Comparison of ENCODE assay signal across 1 cellular context in the genomic region with DNA sequence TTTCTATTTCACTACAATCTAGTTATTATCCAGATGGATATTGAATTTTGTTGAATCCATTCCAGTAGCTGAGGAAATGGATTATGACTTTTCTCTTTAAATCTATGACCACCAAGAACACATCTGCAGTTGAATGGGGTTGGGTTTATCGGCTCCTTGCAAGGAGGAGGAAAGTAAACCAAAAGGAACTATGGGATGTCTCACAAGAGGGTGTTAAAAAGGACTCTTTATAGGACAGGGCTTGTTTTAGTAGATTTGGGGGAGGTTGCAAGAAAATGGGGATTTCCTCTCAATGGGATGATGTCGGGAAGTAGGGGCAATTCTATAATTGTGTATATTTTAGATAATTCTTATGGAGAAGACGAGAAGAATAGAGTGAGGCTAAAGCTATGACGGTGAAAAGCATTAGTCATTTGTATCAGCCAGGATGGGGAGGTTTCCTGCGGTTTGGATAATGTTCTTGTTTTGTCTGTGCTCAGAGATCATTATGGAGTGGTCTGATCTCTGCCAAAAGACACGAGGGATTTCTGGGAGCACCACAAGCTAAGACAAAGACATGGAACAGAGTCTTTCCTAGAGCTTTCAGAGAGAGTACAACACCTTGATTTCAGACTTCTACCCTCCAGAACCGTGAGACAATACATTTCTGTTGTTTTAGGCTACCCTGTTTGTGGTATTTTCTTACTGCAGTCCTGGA.
TF ChIP-seq lines count a peak whose summit lies in the region.

No MANE protein-coding gene starts in this region.

TF ChIP-seq in K562, 482 proteins besides CTCF, POLR2A, EP300 and RAD21 (continued from another document and continues in another):
- TF ChIP-seq ZBTB2 (IDR thresholded peaks at IDR 0.05): no peak; the same call in 1 of the 2 replicates
- no peak for TF ChIP-seq RBM34 (IDR thresholded peaks at IDR 0.05; ENCODE audit: borderline replicate concordance, insufficient read depth, low read length)
- no peak for TF ChIP-seq ZNF445 (CRISPR knock-in tag; IDR thresholded peaks at IDR 0.05; ENCODE audit: low read depth)
- no peak for TF ChIP-seq MED1 (CRISPR knock-in tag; IDR thresholded peaks at IDR 0.05; ENCODE audit: borderline replicate concordance)
- peak; percentile 61; the same call in 1 of the 2 replicates for TF ChIP-seq JUN (IDR thresholded peaks at IDR 0.05; ENCODE audit: borderline replicate concordance, low read depth, low read length)
- TF ChIP-seq JUN (CRISPR knock-in tag; IDR thresholded peaks at IDR 0.05; ENCODE audit: borderline replicate concordance): no peak
- TF ChIP-seq ZNF140 (CRISPR knock-in tag; IDR thresholded peaks at IDR 0.05): no peak
- TF ChIP-seq E4F1 (CRISPR knock-in tag; IDR thresholded peaks at IDR 0.05; ENCODE audit: borderline replicate concordance): no peak
- no peak for TF ChIP-seq MXD1 (CRISPR knock-in tag; IDR thresholded peaks at IDR 0.05; ENCODE audit: borderline replicate concordance, poor library complexity, severe bottlenecking)
- no peak for TF ChIP-seq ZNF740 (CRISPR knock-in tag; IDR thresholded peaks at IDR 0.05)
- TF ChIP-seq ZNF740 (tag; IDR thresholded peaks at IDR 0.05): no peak
- TF ChIP-seq DPF2 (IDR thresholded peaks at IDR 0.05): peak; percentile 96
- no peak for TF ChIP-seq DDX20 (tag; IDR thresholded peaks at IDR 0.05; ENCODE audit: low read depth)
- TF ChIP-seq SAFB (IDR thresholded peaks at IDR 0.05; ENCODE audit: borderline replicate concordance, low read depth, low read length): no peak
- no peak for TF ChIP-seq COPS2 (conservative IDR thresholded peaks at IDR 0.05)
- peak; percentile 70 for TF ChIP-seq FOXM1 (IDR thresholded peaks at IDR 0.05; ENCODE audit: low read depth)
- no peak for TF ChIP-seq FOXM1 (CRISPR knock-in tag; IDR thresholded peaks at IDR 0.05; ENCODE audit: low read depth)
- TF ChIP-seq CHD2 (IDR thresholded peaks at IDR 0.05; ENCODE audit: low read depth, low read length): no peak
- peak; percentile 50 for TF ChIP-seq STAT5A (IDR thresholded peaks at IDR 0.05; ENCODE audit: borderline replicate concordance, low read length)
- TF ChIP-seq BCL6 (CRISPR knock-in tag; IDR thresholded peaks at IDR 0.05): no peak
- no peak for TF ChIP-seq HDGF (IDR thresholded peaks at IDR 0.05)
- TF ChIP-seq, protein P1, sequence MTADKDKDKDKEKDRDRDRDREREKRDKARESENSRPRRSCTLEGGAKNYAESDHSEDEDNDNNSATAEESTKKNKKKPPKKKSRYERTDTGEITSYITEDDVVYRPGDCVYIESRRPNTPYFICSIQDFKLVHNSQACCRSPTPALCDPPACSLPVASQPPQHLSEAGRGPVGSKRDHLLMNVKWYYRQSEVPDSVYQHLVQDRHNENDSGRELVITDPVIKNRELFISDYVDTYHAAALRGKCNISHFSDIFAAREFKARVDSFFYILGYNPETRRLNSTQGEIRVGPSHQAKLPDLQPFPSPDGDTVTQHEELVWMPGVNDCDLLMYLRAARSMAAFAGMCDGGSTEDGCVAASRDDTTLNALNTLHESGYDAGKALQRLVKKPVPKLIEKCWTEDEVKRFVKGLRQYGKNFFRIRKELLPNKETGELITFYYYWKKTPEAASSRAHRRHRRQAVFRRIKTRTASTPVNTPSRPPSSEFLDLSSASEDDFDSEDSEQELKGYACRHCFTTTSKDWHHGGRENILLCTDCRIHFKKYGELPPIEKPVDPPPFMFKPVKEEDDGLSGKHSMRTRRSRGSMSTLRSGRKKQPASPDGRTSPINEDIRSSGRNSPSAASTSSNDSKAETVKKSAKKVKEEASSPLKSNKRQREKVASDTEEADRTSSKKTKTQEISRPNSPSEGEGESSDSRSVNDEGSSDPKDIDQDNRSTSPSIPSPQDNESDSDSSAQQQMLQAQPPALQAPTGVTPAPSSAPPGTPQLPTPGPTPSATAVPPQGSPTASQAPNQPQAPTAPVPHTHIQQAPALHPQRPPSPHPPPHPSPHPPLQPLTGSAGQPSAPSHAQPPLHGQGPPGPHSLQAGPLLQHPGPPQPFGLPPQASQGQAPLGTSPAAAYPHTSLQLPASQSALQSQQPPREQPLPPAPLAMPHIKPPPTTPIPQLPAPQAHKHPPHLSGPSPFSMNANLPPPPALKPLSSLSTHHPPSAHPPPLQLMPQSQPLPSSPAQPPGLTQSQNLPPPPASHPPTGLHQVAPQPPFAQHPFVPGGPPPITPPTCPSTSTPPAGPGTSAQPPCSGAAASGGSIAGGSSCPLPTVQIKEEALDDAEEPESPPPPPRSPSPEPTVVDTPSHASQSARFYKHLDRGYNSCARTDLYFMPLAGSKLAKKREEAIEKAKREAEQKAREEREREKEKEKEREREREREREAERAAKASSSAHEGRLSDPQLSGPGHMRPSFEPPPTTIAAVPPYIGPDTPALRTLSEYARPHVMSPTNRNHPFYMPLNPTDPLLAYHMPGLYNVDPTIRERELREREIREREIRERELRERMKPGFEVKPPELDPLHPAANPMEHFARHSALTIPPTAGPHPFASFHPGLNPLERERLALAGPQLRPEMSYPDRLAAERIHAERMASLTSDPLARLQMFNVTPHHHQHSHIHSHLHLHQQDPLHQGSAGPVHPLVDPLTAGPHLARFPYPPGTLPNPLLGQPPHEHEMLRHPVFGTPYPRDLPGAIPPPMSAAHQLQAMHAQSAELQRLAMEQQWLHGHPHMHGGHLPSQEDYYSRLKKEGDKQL (CRISPR knock-in tag; IDR thresholded peaks at IDR 0.05; ENCODE audit: borderline replicate concordance): no peak
- TF ChIP-seq ZNF318 (IDR thresholded peaks at IDR 0.05; ENCODE audit: borderline replicate concordance in 1 of 2, low read depth in 1 of 2): 0 out of 4 replicates have a peak, but pooled peaks of 1 of the 2 experiments have one; percentile 45
- TF ChIP-seq, protein P2, sequence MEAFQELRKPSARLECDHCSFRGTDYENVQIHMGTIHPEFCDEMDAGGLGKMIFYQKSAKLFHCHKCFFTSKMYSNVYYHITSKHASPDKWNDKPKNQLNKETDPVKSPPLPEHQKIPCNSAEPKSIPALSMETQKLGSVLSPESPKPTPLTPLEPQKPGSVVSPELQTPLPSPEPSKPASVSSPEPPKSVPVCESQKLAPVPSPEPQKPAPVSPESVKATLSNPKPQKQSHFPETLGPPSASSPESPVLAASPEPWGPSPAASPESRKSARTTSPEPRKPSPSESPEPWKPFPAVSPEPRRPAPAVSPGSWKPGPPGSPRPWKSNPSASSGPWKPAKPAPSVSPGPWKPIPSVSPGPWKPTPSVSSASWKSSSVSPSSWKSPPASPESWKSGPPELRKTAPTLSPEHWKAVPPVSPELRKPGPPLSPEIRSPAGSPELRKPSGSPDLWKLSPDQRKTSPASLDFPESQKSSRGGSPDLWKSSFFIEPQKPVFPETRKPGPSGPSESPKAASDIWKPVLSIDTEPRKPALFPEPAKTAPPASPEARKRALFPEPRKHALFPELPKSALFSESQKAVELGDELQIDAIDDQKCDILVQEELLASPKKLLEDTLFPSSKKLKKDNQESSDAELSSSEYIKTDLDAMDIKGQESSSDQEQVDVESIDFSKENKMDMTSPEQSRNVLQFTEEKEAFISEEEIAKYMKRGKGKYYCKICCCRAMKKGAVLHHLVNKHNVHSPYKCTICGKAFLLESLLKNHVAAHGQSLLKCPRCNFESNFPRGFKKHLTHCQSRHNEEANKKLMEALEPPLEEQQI (IDR thresholded peaks at IDR 0.05): 0 out of 2 replicates have a peak, but pooled peaks have one; percentile 20
- TF ChIP-seq GABPB1 (CRISPR knock-in tag; IDR thresholded peaks at IDR 0.05): no peak
- TF ChIP-seq, protein P3, sequence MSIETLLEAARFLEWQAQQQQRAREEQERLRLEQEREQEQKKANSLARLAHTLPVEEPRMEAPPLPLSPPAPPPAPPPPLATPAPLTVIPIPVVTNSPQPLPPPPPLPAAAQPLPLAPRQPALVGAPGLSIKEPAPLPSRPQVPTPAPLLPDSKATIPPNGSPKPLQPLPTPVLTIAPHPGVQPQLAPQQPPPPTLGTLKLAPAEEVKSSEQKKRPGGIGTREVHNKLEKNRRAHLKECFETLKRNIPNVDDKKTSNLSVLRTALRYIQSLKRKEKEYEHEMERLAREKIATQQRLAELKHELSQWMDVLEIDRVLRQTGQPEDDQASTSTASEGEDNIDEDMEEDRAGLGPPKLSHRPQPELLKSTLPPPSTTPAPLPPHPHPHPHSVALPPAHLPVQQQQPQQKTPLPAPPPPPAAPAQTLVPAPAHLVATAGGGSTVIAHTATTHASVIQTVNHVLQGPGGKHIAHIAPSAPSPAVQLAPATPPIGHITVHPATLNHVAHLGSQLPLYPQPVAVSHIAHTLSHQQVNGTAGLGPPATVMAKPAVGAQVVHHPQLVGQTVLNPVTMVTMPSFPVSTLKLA (conservative IDR thresholded peaks at IDR 0.05): peak; percentile 51 to 75; a peak in 3 of 4 replicates
- peak; percentile 59; the same call in 1 of the 2 replicates for TF ChIP-seq ZFPM2 (CRISPR knock-in tag; IDR thresholded peaks at IDR 0.05)
